ENCODE assay signal across 8 cellular contexts in genomic region chr2:70994445-70995226, GRCh38. TPM values are rescaled to one million over a fixed set of nuclear protein-coding genes. Genes with fewer than 3 reads are reported as not detected.
DNase-seq lines count a peak whose midpoint lies in the region; ATAC-seq and TF ChIP-seq lines count a peak whose summit lies in the region.

TSS of gene TEX261 (minus strand) at chr2:70994873. CDS start at chr2:70994757, 116 bp downstream.

- no peaks in the 10 kb centered on the region for H3K27me3 ChIP-seq in BJ (ENCODE audit: control insufficient read depth, insufficient read depth, low read length)

- H3K4me3 ChIP-seq in BJ (ENCODE audit: low read depth, low read length) (peak within 1 kb of the TSS; percentile 85), coronary artery (peak within 1 kb of the TSS; percentile 90)

- TF ChIP-seq CTCF in BJ (IDR thresholded peaks at IDR 0.05; ENCODE audit: insufficient read depth, low read depth, low read length) (peak; percentile 65), coronary artery (IDR thresholded peaks at IDR 0.05) (peak; percentile 57)

- H3K36me3 ChIP-seq in BJ (ENCODE audit: control insufficient read depth, insufficient read depth, low read length), result peaks cover 6% of the 10 kb centered on the region

- POLR2A ChIA-PET in BJ (lab: Charles Lee), result no interaction called here

- DNase-seq in BJ (ENCODE audit: low read depth) (peak; percentile 19), NCI-H524 (lab: John Stamatoyannopoulos, UW) (peak; percentile 61 to 85), coronary artery (ENCODE audit: low spot score) (peak; percentile 93), left lobe of liver (ENCODE audit: low spot score) (peak; percentile 94)
- DNase-seq in activated CD4-positive, alpha-beta T cell treated with anti-CD3 and anti-CD28 coated beads, Interleukin-2, amount 10 ng/mL, durations not matched to agents 24 days and 14 days, result peak; percentile 98
- DNase-seq in stimulated activated CD4-positive, alpha-beta T cell treated with anti-CD3 and anti-CD28 coated beads, Interleukin-2, amount 100 ng/mL, for 4 hours (ENCODE audit: low read depth), result peak; percentile 81

- peaks cover 28% of the 10 kb centered on the region for H3K36me3 Mint-ChIP-seq in activated CD4-positive, alpha-beta T cell treated with anti-CD3 and anti-CD28 coated beads, Interleukin-2, amount 10 ng/mL, durations not matched to agents 24 days and 14 days (ENCODE audit: low read depth)

- ATAC-seq in HG03378 (IDR thresholded peaks at IDR 0.05; ENCODE audit: unreplicated experiment) (peak; percentile 81), left lobe of liver (peak; percentile 97)

- H3K27me3 Mint-ChIP-seq in activated CD4-positive, alpha-beta T cell treated with anti-CD3 and anti-CD28 coated beads, Interleukin-2, amount 10 ng/mL, durations not matched to agents 24 days and 14 days, result no peaks in the 10 kb centered on the region

- peak within 1 kb of the TSS; percentile 99 for H3K4me3 Mint-ChIP-seq in activated CD4-positive, alpha-beta T cell treated with anti-CD3 and anti-CD28 coated beads, Interleukin-2, amount 10 ng/mL, durations not matched to agents 24 days and 14 days

- H3K27ac ChIP-seq in coronary artery, result peak within 1 kb of the TSS; percentile 87 to 93

- intact Hi-C loops in activated CD4-positive, alpha-beta T cell treated with anti-CD3 and anti-CD28 coated beads, Interleukin-2, amount 10 ng/mL, durations not matched to agents 24 days and 14 days (cut with micrococcal nuclease), result loop anchor here (1.0 to 10.0 kb wide), 6 partner anchors 9 to 230 kb away; partner anchors contain the start of genes MCEE, MPHOSPH10, NAGK and PAIP2B

- peaks cover 33% of the 10 kb centered on the region for H3K4me1 Mint-ChIP-seq in activated CD4-positive, alpha-beta T cell treated with anti-CD3 and anti-CD28 coated beads, Interleukin-2, amount 10 ng/mL, durations not matched to agents 24 days and 14 days

- no peaks in the 10 kb centered on the region for H3K9me3 Mint-ChIP-seq in activated CD4-positive, alpha-beta T cell treated with anti-CD3 and anti-CD28 coated beads, Interleukin-2, amount 10 ng/mL, durations not matched to agents 24 days and 14 days

- peak; percentile 79 for TF ChIP-seq POLR2A in GM19099 (IDR thresholded peaks at IDR 0.05; ENCODE audit: extremely low read depth, insufficient read length, low read depth)

- H3K27ac Mint-ChIP-seq in activated CD4-positive, alpha-beta T cell treated with anti-CD3 and anti-CD28 coated beads, Interleukin-2, amount 10 ng/mL, durations not matched to agents 24 days and 14 days, result peak within 1 kb of the TSS; percentile 96

- CTCF ChIA-PET in BJ (lab: Yijun Ruan, JAX), result interaction anchor here (2.6 kb wide), 1 partner anchor 11 kb away, joined by 12 read pairs; no protein-coding TSS in a partner anchor

RNA-seq across cellular contexts. Expression of gene TEX261, which starts in this region (rescaled TPM):
- 83.2 and 101 TPM in 2 replicates for polyA plus RNA-seq in BJ (2011; rRNA removed)
- 62.9 and 67.7 TPM in 2 replicates for polyA minus RNA-seq in BJ (2011; rRNA and poly(A)+ RNA removed)
- 81.7 and 88.8 TPM in 2 replicates for total RNA-seq in activated CD4-positive, alpha-beta T cell treated with anti-CD3 and anti-CD28 coated beads, Interleukin-2, amount 10 ng/mL, durations not matched to agents 24 days and 14 days
- 36.4 TPM for total RNA-seq in left lobe of liver

Comparison
In these comparisons a context has a peak if more than half of its experiments do, and no peak if none do; other contexts are left out.
1. Peak in every context shown above with its lines: DNase-seq, ATAC-seq, H3K4me3 ChIP-seq and H3K27ac ChIP-seq.
2. DNase-seq: peak in every context shown above with its lines; median percentile 98 in activated CD4-positive, alpha-beta T cell treated with anti-CD3 and anti-CD28 coated beads, Interleukin-2, amount 10 ng/mL, durations not matched to agents 24 days and 14 days; 94 in left lobe of liver; 93 in coronary artery; 81 in stimulated activated CD4-positive, alpha-beta T cell treated with anti-CD3 and anti-CD28 coated beads, Interleukin-2, amount 100 ng/mL, for 4 hours; 73 in NCI-H524; 19 in BJ.